ENCODE assay signal across 8 cellular contexts in genomic region chr19:45506991-45507863, GRCh38. TPM values are rescaled to one million over a fixed set of nuclear protein-coding genes. Genes with fewer than 3 reads are reported as not detected.
DNase-seq lines count a peak whose midpoint lies in the region; ATAC-seq and TF ChIP-seq lines count a peak whose summit lies in the region.

Gene VASP (plus strand): TSS chr19:45507479. CDS start chr19:45507772, 293 bp downstream.

- peak within 1 kb of the TSS; percentile 91 to 97 (median 96) for H3K27ac ChIP-seq in stomach

- H3K4me3 ChIP-seq in stomach = peak within 1 kb of the TSS; percentile 88 to 98 (median 92)

- WGBS in stomach, 5 donors = 0 to 1% (median 1%) methylated on average over 42 to 65 of the region's 65 CpGs

- peak in 2 of 4 donors; percentile 90 to 98 for TF ChIP-seq POLR2A in stomach (IDR thresholded peaks at IDR 0.05)

- no peaks in the 10 kb centered on the region for H3K9me3 Mint-ChIP-seq in neural crest cell

- TF ChIP-seq CTCF in neural crest cell (conservative IDR thresholded peaks at IDR 0.05) (no peak), stomach (IDR thresholded peaks at IDR 0.05) (no peak)

- in situ Hi-C loops in KBM-7 (cut with MboI; ENCODE audit: low pct_unique_long_range_greater_than_20kb, low sequenced_read_pairs) = no loop called here

- peaks cover 37 to 48% (median 43%) of the 10 kb centered on the region in 4 donors for H3K4me1 ChIP-seq in stomach

- intact Hi-C loops in stomach (cut with DNase I; ENCODE audit: low total_unique reads) = no loop called here

- peak within 1 kb of the TSS; percentile 98 for H3K4me3 Mint-ChIP-seq in neural crest cell

- DNase-seq in DMS79 treated with DMSO at 0.1 percent for 48 hours (lab: John Stamatoyannopoulos, UW) (peak; percentile 49), KBM-7 (peak; percentile 96), SHP77 (lab: John Stamatoyannopoulos, UW) (peak; percentile 76 to 79), fibroblast of the conjunctiva (ENCODE audit: low read depth) (peak; percentile 61), neural crest cell (ENCODE audit: low read depth, low spot score) (peak; percentile 65), stomach (peak; percentile 93)
- peak; percentile 84 for DNase-seq in activated T-helper 9 cell treated with anti-CD3 and anti-CD28 coated beads, Interleukin-2, amount 50 U/mL, for 16 hours (ENCODE audit: low read depth)

- peak within 1 kb of the TSS; percentile 31 for H3K27ac Mint-ChIP-seq in neural crest cell (ENCODE audit: unreplicated experiment)

- H3K36me3 ChIP-seq in stomach = peaks cover 0 to 14% (median 0%) of the 10 kb centered on the region in 4 donors

- no peaks in the 10 kb centered on the region for H3K36me3 Mint-ChIP-seq in neural crest cell (ENCODE audit: low read depth)

- H3K9me3 ChIP-seq in stomach = no peaks in the 10 kb centered on the region

- TF ChIP-seq EP300 in stomach (IDR thresholded peaks at IDR 0.05) = no peak

- peaks cover 16% of the 10 kb centered on the region for H3K4me1 Mint-ChIP-seq in neural crest cell

- peaks cover 14% of the 10 kb centered on the region for H3K27me3 Mint-ChIP-seq in neural crest cell (ENCODE audit: low read depth)

- peak; percentile 37 for ATAC-seq in GM21717 (IDR thresholded peaks at IDR 0.05; ENCODE audit: unreplicated experiment)

- no peaks in the 10 kb centered on the region for H3K27me3 ChIP-seq in stomach

RNA-seq across cellular contexts. Expression of gene VASP, which starts in this region (rescaled TPM):
- total RNA-seq in neural crest cell (46.1 and 49.9 TPM in 2 replicates), stomach (100 to 1,000 TPM in 3 of 5 donors, 10 to 100 TPM in 2; 48.4 to 280 (median 119) TPM)
- polyA plus RNA-seq in stomach = 100 to 1,000 TPM in 1 of 3 donors, 10 to 100 TPM in 2; 62.8 to 149 (median 76.0) TPM

Comparison
In these comparisons a context has a peak if more than half of its experiments do, and no peak if none do; other contexts are left out.
1. Peak in every context shown above with its lines: DNase-seq, ATAC-seq, H3K4me3 ChIP-seq and H3K27ac ChIP-seq.